Comparison of ENCODE assay signal across 28 cellular contexts in genomic region chr19:44598355-44598754, GRCh38. TPM values are rescaled to one million over a fixed set of nuclear protein-coding genes. Genes with fewer than 3 reads are reported as not detected.
"Had no signal": no experiment of that assay in that cellular context is flagged by ENCODE, and none has a peak within 500 bp of the region (broad histone marks: within the 10 kb centered on the region; RNA-seq: fewer than 3 reads in every experiment).

No MANE protein-coding gene starts in this region.

- DNase-seq: activated CD4-positive, alpha-beta T cell treated with anti-CD3 and anti-CD28 coated beads for 36 hours; activated CD4-positive, CD25-positive, alpha-beta regulatory T cell; activated CD8-positive, alpha-beta memory T cell treated with anti-CD3 and anti-CD28 coated beads, Interleukin-2, amount 50 U/mL, for 4 hours; activated CD8-positive, alpha-beta T cell treated with anti-CD3 and anti-CD28 coated beads for 36 hours; activated naive CD4-positive, alpha-beta T cell treated with anti-CD3 and anti-CD28 coated beads, Interleukin-2, amount 50 U/mL, for 16 hours; activated naive CD8-positive, alpha-beta T cell treated with anti-CD3 and anti-CD28 coated beads, Interleukin-2, amount 10 ng/mL, durations not matched to agents 7 days and 5 days; activated T-cell treated with anti-CD3 and anti-CD28 coated beads, Interleukin-2, amount 50 U/mL, for 72 hours; aorta; central memory CD4-positive, alpha-beta T cell; NCI-H1092; NCI-H1436; NCI-H1694 treated with DMSO at 0.1 percent for 48 hours; NCI-H2029 treated with DMSO at 0.1 percent for 48 hours; NCI-H345; NCI-H510A; NCI-H526 treated with DMSO at 0.1 percent for 48 hours; RPMI8226; T-cell; T-helper 2 cell; T1000 had no signal

- H3K4me3 ChIP-seq: adrenal gland, body of pancreas, SK-N-MC had no signal

- H3K4me1 ChIP-seq: adrenal gland had no signal

- H3K4me1 Mint-ChIP-seq: activated CD4-positive, alpha-beta T cell treated with anti-CD3 and anti-CD28 coated beads for 36 hours; activated naive CD8-positive, alpha-beta T cell treated with anti-CD3 and anti-CD28 coated beads, Interleukin-2, amount 10 ng/mL, durations not matched to agents 7 days and 5 days; T-cell had no signal

- H3K27ac Mint-ChIP-seq: activated CD4-positive, alpha-beta T cell treated with anti-CD3 and anti-CD28 coated beads for 36 hours; activated CD8-positive, alpha-beta T cell treated with anti-CD3 and anti-CD28 coated beads for 36 hours; activated naive CD8-positive, alpha-beta T cell treated with anti-CD3 and anti-CD28 coated beads, Interleukin-2, amount 10 ng/mL, durations not matched to agents 7 days and 5 days; activated T-cell treated with anti-CD3 and anti-CD28 coated beads, Interleukin-2, amount 50 U/mL, for 72 hours; T-cell had no signal

- H3K27me3 ChIP-seq: adrenal gland, body of pancreas had no signal

- H3K9me3 ChIP-seq: adrenal gland, body of pancreas had no signal

- H3K27ac ChIP-seq: adrenal gland, body of pancreas, KMS-11, SK-N-MC had no signal

- H3K4me3 Mint-ChIP-seq: activated CD4-positive, alpha-beta T cell treated with anti-CD3 and anti-CD28 coated beads for 36 hours; activated CD8-positive, alpha-beta T cell treated with anti-CD3 and anti-CD28 coated beads for 36 hours; activated naive CD8-positive, alpha-beta T cell treated with anti-CD3 and anti-CD28 coated beads, Interleukin-2, amount 10 ng/mL, durations not matched to agents 7 days and 5 days; activated T-cell treated with anti-CD3 and anti-CD28 coated beads, Interleukin-2, amount 50 U/mL, for 72 hours; T-cell had no signal

- H3K36me3 ChIP-seq: adrenal gland had no signal

- H3K36me3 Mint-ChIP-seq: activated naive CD8-positive, alpha-beta T cell treated with anti-CD3 and anti-CD28 coated beads, Interleukin-2, amount 10 ng/mL, durations not matched to agents 7 days and 5 days; T-cell had no signal

- H3K9ac ChIP-seq: KMS-11 had no signal

RNA-seq across cellular contexts. Expression of gene IGSF23, which starts 15.0 kb away (rescaled TPM):
- total RNA-seq: activated CD4-positive, alpha-beta T cell treated with anti-CD3 and anti-CD28 coated beads for 36 hours; activated CD8-positive, alpha-beta T cell treated with anti-CD3 and anti-CD28 coated beads for 36 hours; activated naive CD8-positive, alpha-beta T cell treated with anti-CD3 and anti-CD28 coated beads, Interleukin-2, amount 10 ng/mL, durations not matched to agents 7 days and 5 days; activated T-cell treated with anti-CD3 and anti-CD28 coated beads, Interleukin-2, amount 50 U/mL, for 72 hours; adrenal gland; aorta; bronchial epithelial cell; MCF 10A; OCI-LY7; Right ventricle myocardium inferior; T-cell had no signal
- polyA plus RNA-seq: adrenal gland had no signal

RNA-seq across cellular contexts. Expression of gene PVR, which starts 45.4 kb away (rescaled TPM):
- total RNA-seq: OCI-LY7 had no signal
